Comparison of ENCODE assay signal across 1 cellular context in the genomic region with DNA sequence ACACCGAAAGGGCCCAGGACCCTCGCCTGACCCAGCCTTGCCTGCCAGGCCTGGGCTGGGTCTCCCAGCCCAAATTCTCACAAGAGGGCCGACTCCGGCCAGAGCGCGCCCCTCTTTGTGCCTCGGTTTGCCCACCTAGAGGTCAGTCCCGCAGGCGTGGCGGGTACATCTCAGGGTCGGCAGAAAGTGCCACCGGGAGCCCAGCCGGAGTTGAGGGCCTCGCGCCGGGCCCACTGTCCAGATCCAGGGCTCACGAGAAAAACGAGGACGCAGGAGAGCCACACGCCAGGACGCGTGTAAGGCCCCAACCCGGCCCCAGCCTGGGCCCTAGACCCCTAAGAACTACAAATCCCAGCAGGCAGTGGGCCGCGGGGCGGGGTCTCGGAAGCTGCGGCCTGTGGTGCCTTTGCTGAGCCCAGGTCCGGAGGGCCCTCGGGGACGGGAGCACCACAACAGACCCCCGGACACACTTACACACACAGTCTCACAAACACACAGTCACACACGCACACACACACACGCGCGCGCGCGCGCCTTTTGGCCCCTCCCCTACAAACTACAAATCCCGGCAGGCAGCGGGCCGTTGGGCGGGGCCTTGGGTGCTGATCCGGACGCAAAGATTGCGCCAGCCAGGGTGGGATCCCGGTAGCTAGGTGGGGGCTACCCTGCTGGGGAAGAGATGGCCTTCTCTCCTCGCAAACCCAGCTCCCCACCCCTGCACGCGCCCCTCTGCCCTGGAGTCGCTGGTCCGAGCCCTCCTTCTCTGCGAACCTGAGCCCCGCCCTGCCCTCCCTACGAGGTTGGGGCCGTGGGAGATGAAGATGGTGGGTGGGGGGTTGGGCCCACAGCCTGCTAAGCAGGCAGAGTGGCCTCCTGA.
A peak's percentile ranks its signal among the peaks of the same experiment; 100 is the strongest.
TF ChIP-seq lines count a peak whose summit lies in the region.

Gene SH2D6, plus strand, starts transcription at position 583 of the 877 bp plus-strand sequence. CDS start 10,752 bp downstream, outside the sequence.

TF ChIP-seq in K562, 482 proteins besides CTCF, POLR2A, EP300 and RAD21 (continued from another document and continues in another):
- TF ChIP-seq, protein P1, sequence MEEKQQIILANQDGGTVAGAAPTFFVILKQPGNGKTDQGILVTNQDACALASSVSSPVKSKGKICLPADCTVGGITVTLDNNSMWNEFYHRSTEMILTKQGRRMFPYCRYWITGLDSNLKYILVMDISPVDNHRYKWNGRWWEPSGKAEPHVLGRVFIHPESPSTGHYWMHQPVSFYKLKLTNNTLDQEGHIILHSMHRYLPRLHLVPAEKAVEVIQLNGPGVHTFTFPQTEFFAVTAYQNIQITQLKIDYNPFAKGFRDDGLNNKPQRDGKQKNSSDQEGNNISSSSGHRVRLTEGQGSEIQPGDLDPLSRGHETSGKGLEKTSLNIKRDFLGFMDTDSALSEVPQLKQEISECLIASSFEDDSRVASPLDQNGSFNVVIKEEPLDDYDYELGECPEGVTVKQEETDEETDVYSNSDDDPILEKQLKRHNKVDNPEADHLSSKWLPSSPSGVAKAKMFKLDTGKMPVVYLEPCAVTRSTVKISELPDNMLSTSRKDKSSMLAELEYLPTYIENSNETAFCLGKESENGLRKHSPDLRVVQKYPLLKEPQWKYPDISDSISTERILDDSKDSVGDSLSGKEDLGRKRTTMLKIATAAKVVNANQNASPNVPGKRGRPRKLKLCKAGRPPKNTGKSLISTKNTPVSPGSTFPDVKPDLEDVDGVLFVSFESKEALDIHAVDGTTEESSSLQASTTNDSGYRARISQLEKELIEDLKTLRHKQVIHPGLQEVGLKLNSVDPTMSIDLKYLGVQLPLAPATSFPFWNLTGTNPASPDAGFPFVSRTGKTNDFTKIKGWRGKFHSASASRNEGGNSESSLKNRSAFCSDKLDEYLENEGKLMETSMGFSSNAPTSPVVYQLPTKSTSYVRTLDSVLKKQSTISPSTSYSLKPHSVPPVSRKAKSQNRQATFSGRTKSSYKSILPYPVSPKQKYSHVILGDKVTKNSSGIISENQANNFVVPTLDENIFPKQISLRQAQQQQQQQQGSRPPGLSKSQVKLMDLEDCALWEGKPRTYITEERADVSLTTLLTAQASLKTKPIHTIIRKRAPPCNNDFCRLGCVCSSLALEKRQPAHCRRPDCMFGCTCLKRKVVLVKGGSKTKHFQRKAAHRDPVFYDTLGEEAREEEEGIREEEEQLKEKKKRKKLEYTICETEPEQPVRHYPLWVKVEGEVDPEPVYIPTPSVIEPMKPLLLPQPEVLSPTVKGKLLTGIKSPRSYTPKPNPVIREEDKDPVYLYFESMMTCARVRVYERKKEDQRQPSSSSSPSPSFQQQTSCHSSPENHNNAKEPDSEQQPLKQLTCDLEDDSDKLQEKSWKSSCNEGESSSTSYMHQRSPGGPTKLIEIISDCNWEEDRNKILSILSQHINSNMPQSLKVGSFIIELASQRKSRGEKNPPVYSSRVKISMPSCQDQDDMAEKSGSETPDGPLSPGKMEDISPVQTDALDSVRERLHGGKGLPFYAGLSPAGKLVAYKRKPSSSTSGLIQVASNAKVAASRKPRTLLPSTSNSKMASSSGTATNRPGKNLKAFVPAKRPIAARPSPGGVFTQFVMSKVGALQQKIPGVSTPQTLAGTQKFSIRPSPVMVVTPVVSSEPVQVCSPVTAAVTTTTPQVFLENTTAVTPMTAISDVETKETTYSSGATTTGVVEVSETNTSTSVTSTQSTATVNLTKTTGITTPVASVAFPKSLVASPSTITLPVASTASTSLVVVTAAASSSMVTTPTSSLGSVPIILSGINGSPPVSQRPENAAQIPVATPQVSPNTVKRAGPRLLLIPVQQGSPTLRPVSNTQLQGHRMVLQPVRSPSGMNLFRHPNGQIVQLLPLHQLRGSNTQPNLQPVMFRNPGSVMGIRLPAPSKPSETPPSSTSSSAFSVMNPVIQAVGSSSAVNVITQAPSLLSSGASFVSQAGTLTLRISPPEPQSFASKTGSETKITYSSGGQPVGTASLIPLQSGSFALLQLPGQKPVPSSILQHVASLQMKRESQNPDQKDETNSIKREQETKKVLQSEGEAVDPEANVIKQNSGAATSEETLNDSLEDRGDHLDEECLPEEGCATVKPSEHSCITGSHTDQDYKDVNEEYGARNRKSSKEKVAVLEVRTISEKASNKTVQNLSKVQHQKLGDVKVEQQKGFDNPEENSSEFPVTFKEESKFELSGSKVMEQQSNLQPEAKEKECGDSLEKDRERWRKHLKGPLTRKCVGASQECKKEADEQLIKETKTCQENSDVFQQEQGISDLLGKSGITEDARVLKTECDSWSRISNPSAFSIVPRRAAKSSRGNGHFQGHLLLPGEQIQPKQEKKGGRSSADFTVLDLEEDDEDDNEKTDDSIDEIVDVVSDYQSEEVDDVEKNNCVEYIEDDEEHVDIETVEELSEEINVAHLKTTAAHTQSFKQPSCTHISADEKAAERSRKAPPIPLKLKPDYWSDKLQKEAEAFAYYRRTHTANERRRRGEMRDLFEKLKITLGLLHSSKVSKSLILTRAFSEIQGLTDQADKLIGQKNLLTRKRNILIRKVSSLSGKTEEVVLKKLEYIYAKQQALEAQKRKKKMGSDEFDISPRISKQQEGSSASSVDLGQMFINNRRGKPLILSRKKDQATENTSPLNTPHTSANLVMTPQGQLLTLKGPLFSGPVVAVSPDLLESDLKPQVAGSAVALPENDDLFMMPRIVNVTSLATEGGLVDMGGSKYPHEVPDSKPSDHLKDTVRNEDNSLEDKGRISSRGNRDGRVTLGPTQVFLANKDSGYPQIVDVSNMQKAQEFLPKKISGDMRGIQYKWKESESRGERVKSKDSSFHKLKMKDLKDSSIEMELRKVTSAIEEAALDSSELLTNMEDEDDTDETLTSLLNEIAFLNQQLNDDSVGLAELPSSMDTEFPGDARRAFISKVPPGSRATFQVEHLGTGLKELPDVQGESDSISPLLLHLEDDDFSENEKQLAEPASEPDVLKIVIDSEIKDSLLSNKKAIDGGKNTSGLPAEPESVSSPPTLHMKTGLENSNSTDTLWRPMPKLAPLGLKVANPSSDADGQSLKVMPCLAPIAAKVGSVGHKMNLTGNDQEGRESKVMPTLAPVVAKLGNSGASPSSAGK (IDR thresholded peaks at IDR 0.05) = peak; percentile 99
- peak; percentile 25 to 97 for TF ChIP-seq AFF1 (IDR thresholded peaks at IDR 0.05; ENCODE audit: low read depth in 1 of 2, partially characterized antibody in 2 of 2)
- TF ChIP-seq POLR2G (IDR thresholded peaks at IDR 0.05; ENCODE audit: low read depth, low read length) = peak; percentile 92
- TF ChIP-seq CHD4 (IDR thresholded peaks at IDR 0.05; ENCODE audit: insufficient read depth, insufficient replicate concordance, low read depth, low read length, poor library complexity, severe bottlenecking) = no peak
- TF ChIP-seq ZNF655 (CRISPR knock-in tag; IDR thresholded peaks at IDR 0.05) = no peak
- peak; percentile 3 for TF ChIP-seq POU5F1 (IDR thresholded peaks at IDR 0.05; ENCODE audit: borderline replicate concordance, low read depth, low read length, partially characterized antibody)
- peak; percentile 87 to 96 for TF ChIP-seq MAZ (CRISPR knock-in tag; conservative IDR thresholded peaks at IDR 0.05 in 1 of 2, IDR thresholded peaks at IDR 0.05 in 1 of 2)
- TF ChIP-seq ZBTB33 (CRISPR knock-in tag; IDR thresholded peaks at IDR 0.05) = peak; percentile 71; the same call in 1 of the 2 replicates
- no peak for TF ChIP-seq CBX2 (IDR thresholded peaks at IDR 0.05; ENCODE audit: insufficient read depth, low read length, poor library complexity, severe bottlenecking)
- TF ChIP-seq DLX4 (CRISPR knock-in tag; IDR thresholded peaks at IDR 0.05) = no peak
- peak; percentile 20; the same call in 1 of the 2 replicates for TF ChIP-seq ZNF75A (CRISPR knock-in tag; IDR thresholded peaks at IDR 0.05)
- no peak for TF ChIP-seq CGGBP1 (CRISPR knock-in tag; IDR thresholded peaks at IDR 0.05)
- 0 out of 2 replicates have a peak, but pooled peaks have one; percentile 11 for TF ChIP-seq CC2D1A (IDR thresholded peaks at IDR 0.05)
- TF ChIP-seq ZNF644 (tag; IDR thresholded peaks at IDR 0.05; ENCODE audit: low read depth) = peak; percentile 78
- 0 out of 2 replicates have a peak, but pooled peaks have one; percentile 5 for TF ChIP-seq ZFP91 (CRISPR knock-in tag; IDR thresholded peaks at IDR 0.05)
- TF ChIP-seq, protein P2, sequence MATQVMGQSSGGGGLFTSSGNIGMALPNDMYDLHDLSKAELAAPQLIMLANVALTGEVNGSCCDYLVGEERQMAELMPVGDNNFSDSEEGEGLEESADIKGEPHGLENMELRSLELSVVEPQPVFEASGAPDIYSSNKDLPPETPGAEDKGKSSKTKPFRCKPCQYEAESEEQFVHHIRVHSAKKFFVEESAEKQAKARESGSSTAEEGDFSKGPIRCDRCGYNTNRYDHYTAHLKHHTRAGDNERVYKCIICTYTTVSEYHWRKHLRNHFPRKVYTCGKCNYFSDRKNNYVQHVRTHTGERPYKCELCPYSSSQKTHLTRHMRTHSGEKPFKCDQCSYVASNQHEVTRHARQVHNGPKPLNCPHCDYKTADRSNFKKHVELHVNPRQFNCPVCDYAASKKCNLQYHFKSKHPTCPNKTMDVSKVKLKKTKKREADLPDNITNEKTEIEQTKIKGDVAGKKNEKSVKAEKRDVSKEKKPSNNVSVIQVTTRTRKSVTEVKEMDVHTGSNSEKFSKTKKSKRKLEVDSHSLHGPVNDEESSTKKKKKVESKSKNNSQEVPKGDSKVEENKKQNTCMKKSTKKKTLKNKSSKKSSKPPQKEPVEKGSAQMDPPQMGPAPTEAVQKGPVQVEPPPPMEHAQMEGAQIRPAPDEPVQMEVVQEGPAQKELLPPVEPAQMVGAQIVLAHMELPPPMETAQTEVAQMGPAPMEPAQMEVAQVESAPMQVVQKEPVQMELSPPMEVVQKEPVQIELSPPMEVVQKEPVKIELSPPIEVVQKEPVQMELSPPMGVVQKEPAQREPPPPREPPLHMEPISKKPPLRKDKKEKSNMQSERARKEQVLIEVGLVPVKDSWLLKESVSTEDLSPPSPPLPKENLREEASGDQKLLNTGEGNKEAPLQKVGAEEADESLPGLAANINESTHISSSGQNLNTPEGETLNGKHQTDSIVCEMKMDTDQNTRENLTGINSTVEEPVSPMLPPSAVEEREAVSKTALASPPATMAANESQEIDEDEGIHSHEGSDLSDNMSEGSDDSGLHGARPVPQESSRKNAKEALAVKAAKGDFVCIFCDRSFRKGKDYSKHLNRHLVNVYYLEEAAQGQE (CRISPR knock-in tag; IDR thresholded peaks at IDR 0.05; ENCODE audit: low read depth) = peak; percentile 57; the same call in 1 of the 2 replicates
